In the genomic region with DNA sequence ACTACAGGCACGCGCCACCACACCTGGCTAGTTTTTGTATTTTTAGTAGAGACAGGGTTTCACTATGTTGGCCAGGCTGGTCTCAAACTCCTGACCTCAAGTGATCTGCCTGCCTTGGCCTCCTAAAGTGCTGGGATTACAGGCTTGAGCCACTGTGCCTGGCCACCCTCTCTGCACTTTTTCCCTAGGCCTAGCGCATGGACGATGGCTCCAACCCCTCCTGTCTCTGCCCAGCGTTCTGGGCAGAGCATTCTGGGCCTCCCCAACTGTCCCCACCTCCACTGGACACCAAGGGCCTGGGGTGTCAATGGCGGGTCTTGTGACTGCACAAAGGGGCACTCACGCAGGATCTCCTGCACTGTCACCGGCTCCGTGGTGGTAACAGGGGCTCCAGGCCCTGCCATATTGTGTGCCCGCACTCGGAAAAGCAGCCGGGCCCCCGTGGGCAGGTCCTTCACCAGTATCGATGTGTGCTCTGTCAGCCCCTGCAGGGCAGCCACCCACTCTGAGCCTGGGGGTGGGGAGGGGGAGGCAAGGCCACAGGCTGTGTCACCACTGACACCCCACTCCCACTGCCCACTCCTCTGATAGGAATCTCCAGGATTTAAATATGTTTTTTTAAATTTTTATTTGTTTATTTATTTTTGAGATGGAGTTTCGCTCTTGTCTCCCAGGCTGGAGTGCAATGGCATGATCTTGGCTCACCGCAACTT, we compare ENCODE assay signal across 6 cellular contexts. TPM values are rescaled to one million over a fixed set of nuclear protein-coding genes. Genes with fewer than 3 reads are reported as not detected.
"Had no signal": no experiment of that assay in that cellular context is flagged by ENCODE, and none has a peak within 500 bp of the region (broad histone marks: within the 10 kb centered on the region; RNA-seq: fewer than 3 reads in every experiment).

No MANE protein-coding gene starts in this region.

RNA-seq across cellular contexts. Expression of a gene that starts 17.6 kb away (rescaled TPM):
- total RNA-seq: K562, M059J, PC-3, Peyer's patch, SJSA1 had no signal
- polyA plus RNA-seq: SK-N-SH had no signal

RNA-seq across cellular contexts. Expression of a gene that starts 43.5 kb away (rescaled TPM):
- total RNA-seq: M059J, SJSA1 had no signal
- polyA plus RNA-seq: SK-N-SH had no signal
